Comparison of ENCODE assay signal across 8 cellular contexts in genomic region chr22:28772633-28773460, GRCh38. TPM values are rescaled to one million over a fixed set of nuclear protein-coding genes. Genes with fewer than 3 reads are reported as not detected.
A peak's percentile ranks its signal among the peaks of the same experiment; 100 is the strongest.
DNase-seq lines count a peak whose midpoint lies in the region; ATAC-seq and TF ChIP-seq lines count a peak whose summit lies in the region.

A gene with protein sequence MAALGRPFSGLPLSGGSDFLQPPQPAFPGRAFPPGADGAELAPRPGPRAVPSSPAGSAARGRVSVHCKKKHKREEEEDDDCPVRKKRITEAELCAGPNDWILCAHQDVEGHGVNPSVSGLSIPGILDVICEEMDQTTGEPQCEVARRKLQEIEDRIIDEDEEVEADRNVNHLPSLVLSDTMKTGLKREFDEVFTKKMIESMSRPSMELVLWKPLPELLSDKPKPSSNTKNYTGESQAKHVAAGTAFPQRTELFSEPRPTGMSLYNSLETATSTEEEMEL (plus strand): TSS chr22:28772695. CDS start chr22:28772850, 155 bp downstream.

- peak within 1 kb of the TSS; percentile 93 for H3K27ac ChIP-seq in C4-2B
- H3K27ac ChIP-seq in coronary artery, result peak within 1 kb of the TSS; percentile 99 to 100

- DNase-seq in NCI-H526 (lab: John Stamatoyannopoulos, UW) (peak; percentile 79 to 92), coronary artery (ENCODE audit: low spot score) (peak; percentile 93), left kidney (ENCODE audit: low read depth, low spot score) (peak; percentile 98)
- DNase-seq in activated CD4-positive, alpha-beta T cell treated with anti-CD3 and anti-CD28 coated beads, Interleukin-2, amount 10 ng/mL, durations not matched to agents 7 days and 5 days, result peak; percentile 95
- peak; percentile 94 for DNase-seq in stimulated activated CD4-positive, alpha-beta T cell treated with anti-CD3 and anti-CD28 coated beads, Interleukin-1b, Interleukin-23, amount 100 ng/mL, for 48 hours

- no peaks in the 10 kb centered on the region for H3K27me3 Mint-ChIP-seq in activated CD4-positive, alpha-beta T cell treated with anti-CD3 and anti-CD28 coated beads, Interleukin-2, amount 10 ng/mL, durations not matched to agents 7 days and 5 days

- CTCF ChIA-PET in activated CD4-positive, alpha-beta T cell treated with anti-CD3 and anti-CD28 coated beads, Interleukin-2, amount 10 ng/mL, durations not matched to agents 7 days and 5 days (lab: Charles Lee), result interaction anchor here (0.9 to 3.0 kb wide), 9 partner anchors 12 to 172 kb away, joined by 3 to 10 read pairs (median 4); no protein-coding TSS in a partner anchor

- POLR2A ChIA-PET in activated CD4-positive, alpha-beta T cell treated with anti-CD3 and anti-CD28 coated beads, Interleukin-2, amount 10 ng/mL, durations not matched to agents 7 days and 5 days (lab: Charles Lee), result interaction anchor here (1.4 kb wide), 1 partner anchor 39 kb away, joined by 3 read pairs; no protein-coding TSS in a partner anchor

- H3K4me3 Mint-ChIP-seq in activated CD4-positive, alpha-beta T cell treated with anti-CD3 and anti-CD28 coated beads, Interleukin-2, amount 10 ng/mL, durations not matched to agents 7 days and 5 days, result peak within 1 kb of the TSS; percentile 94

- TF ChIP-seq CTCF in C4-2B (conservative IDR thresholded peaks at IDR 0.05), result peak; percentile 86
- TF ChIP-seq CTCF in coronary artery (IDR thresholded peaks at IDR 0.05), result no peak

- peak within 1 kb of the TSS; percentile 94 for H3K4me3 ChIP-seq in coronary artery

- ATAC-seq in GM19328 (IDR thresholded peaks at IDR 0.05; ENCODE audit: unreplicated experiment) (peak; percentile 84), HG03469 (IDR thresholded peaks at IDR 0.05; ENCODE audit: unreplicated experiment) (peak; percentile 79)

- peaks cover 24% of the 10 kb centered on the region for H3K36me3 Mint-ChIP-seq in activated CD4-positive, alpha-beta T cell treated with anti-CD3 and anti-CD28 coated beads, Interleukin-2, amount 10 ng/mL, durations not matched to agents 7 days and 5 days (ENCODE audit: low read depth)

- H3K9me3 Mint-ChIP-seq in activated CD4-positive, alpha-beta T cell treated with anti-CD3 and anti-CD28 coated beads, Interleukin-2, amount 10 ng/mL, durations not matched to agents 7 days and 5 days, result peaks cover 4% of the 10 kb centered on the region

- H3K27ac Mint-ChIP-seq in activated CD4-positive, alpha-beta T cell treated with anti-CD3 and anti-CD28 coated beads, Interleukin-2, amount 10 ng/mL, durations not matched to agents 7 days and 5 days, result peak within 1 kb of the TSS; percentile 94

- H3K4me1 Mint-ChIP-seq in activated CD4-positive, alpha-beta T cell treated with anti-CD3 and anti-CD28 coated beads, Interleukin-2, amount 10 ng/mL, durations not matched to agents 7 days and 5 days, result peaks cover 25% of the 10 kb centered on the region

RNA-seq across cellular contexts. Expression of the gene that starts here (rescaled TPM):
- total RNA-seq in activated CD4-positive, alpha-beta T cell treated with anti-CD3 and anti-CD28 coated beads, Interleukin-2, amount 10 ng/mL, durations not matched to agents 7 days and 5 days, result 10 to 100 TPM; 30.2 to 31.9 TPM

Comparison
In these comparisons a context has a peak if more than half of its experiments do, and no peak if none do; other contexts are left out.
1. Peak in every context shown above with its lines: DNase-seq, ATAC-seq, H3K4me3 ChIP-seq and H3K27ac ChIP-seq.